ENCODE assay signal across 22 cellular contexts in the genomic region with DNA sequence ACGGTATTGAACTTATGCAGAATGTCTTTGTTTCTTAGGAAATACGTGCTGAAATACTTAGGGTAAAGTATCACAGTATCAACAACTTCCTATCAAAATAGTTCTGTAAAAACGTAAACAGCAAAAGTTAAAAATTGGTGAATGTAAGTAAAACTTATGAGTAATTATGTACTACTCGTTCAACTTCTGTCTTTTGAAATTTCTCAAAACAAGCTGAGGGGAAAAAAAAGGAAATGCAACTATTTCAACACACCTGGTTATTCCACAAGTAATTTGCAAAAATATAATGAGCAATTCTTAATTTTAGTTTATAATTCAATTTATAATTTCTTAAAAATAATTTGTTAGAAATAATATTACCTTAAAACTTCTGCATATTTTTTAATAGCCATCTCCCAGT.
"Had no signal": no experiment of that assay in that cellular context is flagged by ENCODE, and none has a peak within 500 bp of the region (broad histone marks: within the 10 kb centered on the region; RNA-seq: fewer than 3 reads in every experiment).

No MANE protein-coding gene starts in this region.

- H3K4me3 ChIP-seq: hepatocyte, lung, spleen, testis, tibial nerve, upper lobe of right lung, vagina had no signal

- DNase-seq: dermis blood vessel endothelial cell; erythroblast; foreskin keratinocyte; head of caudate nucleus; left colon; left ventricle myocardium superior; mesenchymal stem cell; naive B cell; nephron progenitor cell; posterior cingulate gyrus; spleen; stimulated activated CD4-positive, alpha-beta T cell treated with anti-CD3 and anti-CD28 coated beads, Interleukin-15, amount 100 ng/mL, for 24 hours; stimulated activated CD4-positive, alpha-beta T cell treated with anti-CD3 and anti-CD28 coated beads, Interleukin-1b, Interleukin-23, amount 100 ng/mL, for 48 hours; stimulated activated CD4-positive, alpha-beta T cell treated with anti-CD3 and anti-CD28 coated beads, Interleukin-4, amount 100 ng/mL, for 24 hours; stimulated activated naive B cell treated with anti-CD40 and anti-IgM and Interleukin-4, amounts not matched to agents 10 μg/mL and 1 μg/mL and 100 μg/mL, for 72 hours; stimulated activated naive CD8-positive, alpha-beta T cell treated with anti-CD3 and anti-CD28 coated beads, Interleukin-15, amount 100 ng/mL, for 72 hours; testis; upper lobe of right lung had no signal

- H3K27ac ChIP-seq: foreskin keratinocyte, hepatocyte, testis, tibial nerve, upper lobe of right lung, vagina had no signal

- H3K9me3 ChIP-seq: spleen, testis, tibial nerve, upper lobe of right lung, vagina had no signal

- H3K4me1 ChIP-seq: foreskin keratinocyte, spleen, testis, tibial nerve, upper lobe of right lung, vagina had no signal
